In the genomic region with DNA sequence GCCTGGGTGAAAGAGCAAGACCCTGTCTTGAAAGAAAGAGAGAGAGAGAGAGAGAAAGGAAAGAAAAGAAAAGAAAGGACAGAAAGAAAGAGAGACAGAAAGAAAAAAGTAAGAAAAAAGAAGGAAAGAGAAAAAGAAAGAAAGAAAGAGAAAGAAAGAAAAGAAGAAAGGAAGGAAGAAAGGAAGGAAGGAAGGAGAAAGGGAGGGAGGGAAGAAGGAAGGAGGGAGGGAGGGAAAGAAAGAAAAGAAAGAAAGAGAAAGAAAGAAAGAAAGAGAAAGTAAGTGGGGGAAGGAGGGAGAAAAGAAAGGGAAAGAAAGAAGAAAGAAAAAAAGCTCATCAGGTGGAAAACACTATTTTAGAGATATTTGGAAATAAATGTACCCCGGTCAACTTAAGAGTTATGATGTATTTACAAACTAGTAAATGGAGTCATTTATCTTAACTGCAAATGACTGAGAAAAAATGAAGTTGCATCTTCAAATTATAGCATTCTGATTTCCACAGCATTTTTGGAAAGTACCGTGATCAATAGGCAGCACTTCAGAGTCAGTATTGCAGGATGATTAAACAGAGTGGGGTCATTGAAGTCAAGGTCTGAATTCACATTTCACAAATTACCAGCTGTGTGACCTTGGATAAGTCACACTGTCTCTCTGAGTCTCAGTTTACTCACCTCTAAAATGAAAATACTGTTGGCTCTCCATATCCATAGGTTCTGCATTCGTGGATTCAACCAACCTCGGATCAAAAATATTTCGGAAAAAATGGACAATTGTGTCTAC, we compare ENCODE assay signal across 22 cellular contexts.
DNase-seq lines count a peak whose midpoint lies in the region; ATAC-seq, FAIRE-seq and TF ChIP-seq lines count a peak whose summit lies in the region.
"Had no signal": no experiment of that assay in that cellular context is flagged by ENCODE, and none has a peak within 500 bp of the region (broad histone marks: within the 10 kb centered on the region; RNA-seq: fewer than 3 reads in every experiment).

No MANE protein-coding gene starts in this region.

- no peak overlapping the region for H3K27ac Mint-ChIP-seq in activated CD8-positive, alpha-beta T cell treated with anti-CD3 and anti-CD28 coated beads for 36 hours
- H3K27ac Mint-ChIP-seq in activated CD8-positive, alpha-beta T cell treated with anti-CD3 and anti-CD28 coated beads, Interleukin-2, amount 10 ng/mL, durations not matched to agents 7 days and 5 days: no peak overlapping the region
- peak overlapping the region; percentile 95 for H3K27ac Mint-ChIP-seq in neural crest cell (ENCODE audit: unreplicated experiment)
- H3K27ac Mint-ChIP-seq: CD4-positive, CD25-positive, alpha-beta regulatory T cell; CD8-positive, alpha-beta memory T cell had no signal

- POLR2A ChIA-PET in activated CD8-positive, alpha-beta T cell treated with anti-CD3 and anti-CD28 coated beads for 36 hours (lab: Charles Lee): no interaction called here
- POLR2A ChIA-PET in activated CD8-positive, alpha-beta T cell treated with anti-CD3 and anti-CD28 coated beads, Interleukin-2, amount 10 ng/mL, durations not matched to agents 7 days and 5 days (lab: Charles Lee): no interaction called here
- POLR2A ChIA-PET in K562 (lab: Yijun Ruan, JAX): no interaction called here
- POLR2A ChIA-PET in HepG2 (lab: Yijun Ruan, JAX): no interaction called here

- H3K9ac ChIP-seq in K562 (ENCODE audit: insufficient read depth in 1 of 2, low read depth in 2 of 2, low read length in 2 of 2) (no peak overlapping the region), HepG2 (ENCODE audit: insufficient read depth, low read depth, low read length) (no peak overlapping the region)
- H3K9ac ChIP-seq: GM23248 had no signal

- no peaks in the 10 kb centered on the region for H3K9me1 ChIP-seq in K562 (ENCODE audit: control insufficient read depth, insufficient read depth, low read length)

- peak; percentile 36 for TF ChIP-seq CTCF in activated CD8-positive, alpha-beta T cell treated with anti-CD3 and anti-CD28 coated beads for 36 hours (IDR thresholded peaks at IDR 0.05)
- no peak for TF ChIP-seq CTCF in K562 (IDR thresholded peaks at IDR 0.05 in 2 of 3, conservative IDR thresholded peaks at IDR 0.05 in 1 of 3; ENCODE audit: insufficient read depth in 2 of 3, low read depth in 1 of 3, low read length in 3 of 3)
- TF ChIP-seq CTCF in HepG2 (CRISPR knock-in tag; IDR thresholded peaks at IDR 0.05): no peak
- TF ChIP-seq CTCF in neural crest cell (conservative IDR thresholded peaks at IDR 0.05): no peak

- no peaks in the 10 kb centered on the region for H3K9me3 Mint-ChIP-seq in activated CD8-positive, alpha-beta T cell treated with anti-CD3 and anti-CD28 coated beads for 36 hours
- H3K9me3 Mint-ChIP-seq in activated CD8-positive, alpha-beta T cell treated with anti-CD3 and anti-CD28 coated beads, Interleukin-2, amount 10 ng/mL, durations not matched to agents 7 days and 5 days (ENCODE audit: insufficient read depth): no peaks in the 10 kb centered on the region
- no peaks in the 10 kb centered on the region for H3K9me3 Mint-ChIP-seq in neural crest cell
- H3K9me3 Mint-ChIP-seq: CD8-positive, alpha-beta memory T cell had no signal

- no peaks in the 10 kb centered on the region for H3K4me1 ChIP-seq in K562 (replicated peaks in 1 of 2; ENCODE audit: control insufficient read depth in 2 of 2, insufficient read depth in 2 of 2, low read length in 2 of 2)
- H3K4me1 ChIP-seq in HepG2 (ENCODE audit: insufficient read depth, low read length): peaks cover 9% of the 10 kb centered on the region
- H3K4me1 ChIP-seq: BE2C had no signal

- H3K4me3 Mint-ChIP-seq in activated CD8-positive, alpha-beta T cell treated with anti-CD3 and anti-CD28 coated beads for 36 hours: no peak overlapping the region
- H3K4me3 Mint-ChIP-seq in activated CD8-positive, alpha-beta T cell treated with anti-CD3 and anti-CD28 coated beads, Interleukin-2, amount 10 ng/mL, durations not matched to agents 7 days and 5 days: no peak overlapping the region
- H3K4me3 Mint-ChIP-seq in neural crest cell: no peak overlapping the region
- H3K4me3 Mint-ChIP-seq: CD4-positive, CD25-positive, alpha-beta regulatory T cell; CD8-positive, alpha-beta memory T cell had no signal

- DNase-seq in activated CD8-positive, alpha-beta T cell treated with anti-CD3 and anti-CD28 coated beads for 36 hours: no peak
- no peak for DNase-seq in activated CD8-positive, alpha-beta T cell treated with anti-CD3 and anti-CD28 coated beads, Interleukin-2, amount 10 ng/mL, durations not matched to agents 7 days and 5 days
- DNase-seq in K562 (ENCODE audit: extremely low read depth in 1 of 4, low spot score in 3 of 4) (no peak), HepG2 (ENCODE audit: low spot score) (no peak), neural crest cell (ENCODE audit: low read depth, low spot score) (no peak), HPDE6-E6E7 (ENCODE audit: extremely low spot score) (no peak), sciatic nerve (ENCODE audit: low spot score) (no peak), GM19239 (ENCODE audit: insufficient read length, low spot score) (no peak)
- DNase-seq: BE2C; C1 segment of cervical spinal cord; CD4-positive, CD25-positive, alpha-beta regulatory T cell; CD8-positive, alpha-beta memory T cell; COR-L47; DMS 273 treated with DMSO at 0.1 percent for 48 hours; DMS53; DND-41; EL; GM23248; H7 had no signal

- TF ChIP-seq EP300 in K562 (IDR thresholded peaks at IDR 0.05; ENCODE audit: low read length): no peak
- TF ChIP-seq EP300 in HepG2 (IDR thresholded peaks at IDR 0.05; ENCODE audit: low read depth in 2 of 2, low read length in 2 of 2): no peak
- TF ChIP-seq EP300 in HepG2 (CRISPR knock-in tag; IDR thresholded peaks at IDR 0.05; ENCODE audit: borderline replicate concordance): no peak

- no peak for TF ChIP-seq POLR2A in K562 (conservative IDR thresholded peaks at IDR 0.05)
- TF ChIP-seq POLR2A in HepG2 (IDR thresholded peaks at IDR 0.05; ENCODE audit: insufficient read depth in 1 of 2, low read depth in 2 of 2, low read length in 2 of 2): no peak

- ATAC-seq in activated CD8-positive, alpha-beta T cell treated with anti-CD3 and anti-CD28 coated beads for 36 hours: no peak
- ATAC-seq in activated CD8-positive, alpha-beta T cell treated with anti-CD3 and anti-CD28 coated beads, Interleukin-2, amount 10 ng/mL, durations not matched to agents 7 days and 5 days: no peak
- ATAC-seq in K562: no peak
- no peak for ATAC-seq in HepG2
- no peak for ATAC-seq in sciatic nerve
- ATAC-seq: GM12878, HCT116 had no signal

- no peaks in the 10 kb centered on the region for H3K36me3 Mint-ChIP-seq in activated CD8-positive, alpha-beta T cell treated with anti-CD3 and anti-CD28 coated beads for 36 hours (ENCODE audit: low read depth)
- H3K36me3 Mint-ChIP-seq in activated CD8-positive, alpha-beta T cell treated with anti-CD3 and anti-CD28 coated beads, Interleukin-2, amount 10 ng/mL, durations not matched to agents 7 days and 5 days (ENCODE audit: low read depth): no peaks in the 10 kb centered on the region
- H3K36me3 Mint-ChIP-seq in neural crest cell (ENCODE audit: low read depth): no peaks in the 10 kb centered on the region
- H3K36me3 Mint-ChIP-seq: CD4-positive, CD25-positive, alpha-beta regulatory T cell; CD8-positive, alpha-beta memory T cell had no signal

- FAIRE-seq in K562 (lab: Jason Lieb, UNC) (no peak), HepG2 (lab: Jason Lieb, UNC) (no peak), GM19239 (lab: Jason Lieb, UNC) (no peak)

- H4K20me1 ChIP-seq in K562 (replicated peaks; ENCODE audit: control insufficient read depth, insufficient read depth, low read length): no peaks in the 10 kb centered on the region
- no peaks in the 10 kb centered on the region; the same call in 1 of the 2 replicates for H4K20me1 ChIP-seq in HepG2 (ENCODE audit: insufficient read depth, low read length)

- peaks cover 8% of the 10 kb centered on the region for H3K27me3 Mint-ChIP-seq in activated CD8-positive, alpha-beta T cell treated with anti-CD3 and anti-CD28 coated beads for 36 hours
- H3K27me3 Mint-ChIP-seq in activated CD8-positive, alpha-beta T cell treated with anti-CD3 and anti-CD28 coated beads, Interleukin-2, amount 10 ng/mL, durations not matched to agents 7 days and 5 days (ENCODE audit: low read depth): peaks cover 1% of the 10 kb centered on the region
- H3K27me3 Mint-ChIP-seq in neural crest cell (ENCODE audit: low read depth): no peaks in the 10 kb centered on the region
- H3K27me3 Mint-ChIP-seq: CD4-positive, CD25-positive, alpha-beta regulatory T cell had no signal

- H3K4me2 ChIP-seq in K562 (ENCODE audit: insufficient read depth, low read length): no peak overlapping the region
- no peak overlapping the region for H3K4me2 ChIP-seq in HepG2 (ENCODE audit: low read depth, low read length)

- H3K4me1 Mint-ChIP-seq in activated CD8-positive, alpha-beta T cell treated with anti-CD3 and anti-CD28 coated beads for 36 hours (ENCODE audit: low read depth): no peaks in the 10 kb centered on the region
- no peaks in the 10 kb centered on the region for H3K4me1 Mint-ChIP-seq in activated CD8-positive, alpha-beta T cell treated with anti-CD3 and anti-CD28 coated beads, Interleukin-2, amount 10 ng/mL, durations not matched to agents 7 days and 5 days (ENCODE audit: low read depth)
- H3K4me1 Mint-ChIP-seq in neural crest cell: peaks cover 7% of the 10 kb centered on the region
- H3K4me1 Mint-ChIP-seq: CD4-positive, CD25-positive, alpha-beta regulatory T cell; CD8-positive, alpha-beta memory T cell had no signal

- TF ChIP-seq RAD21 in K562 (CRISPR knock-in tag; conservative IDR thresholded peaks at IDR 0.05 in 1 of 2, IDR thresholded peaks at IDR 0.05 in 1 of 2) (no peak), HepG2 (CRISPR knock-in tag; IDR thresholded peaks at IDR 0.05) (no peak)

- H3K27me3 ChIP-seq in K562 (ENCODE audit: control insufficient read depth in 2 of 2, insufficient read depth in 2 of 2, low read length in 2 of 2): no peaks in the 10 kb centered on the region
- no peaks in the 10 kb centered on the region for H3K27me3 ChIP-seq in HepG2 (ENCODE audit: control insufficient read depth in 1 of 2, insufficient read depth in 2 of 2, low read length in 2 of 2)
- H3K27me3 ChIP-seq: BE2C had no signal

- CTCF ChIA-PET in activated CD8-positive, alpha-beta T cell treated with anti-CD3 and anti-CD28 coated beads for 36 hours (lab: Charles Lee): no interaction called here
- CTCF ChIA-PET in activated CD8-positive, alpha-beta T cell treated with anti-CD3 and anti-CD28 coated beads, Interleukin-2, amount 10 ng/mL, durations not matched to agents 7 days and 5 days (lab: Charles Lee): no interaction called here
- CTCF ChIA-PET in K562 (lab: Yijun Ruan, JAX; ENCODE audit: low intra/inter-chr PET ratio) (no interaction called here), HepG2 (lab: Yijun Ruan, JAX; ENCODE audit: low intra/inter-chr PET ratio, low total read pairs) (no interaction called here)

- BruUV-seq in K562 (replicated peaks; lab: Mats Ljungman, UMichigan): no TSS peak
- no TSS peak for BruUV-seq in HepG2 (replicated peaks; lab: Mats Ljungman, UMichigan)

- H3K27ac ChIP-seq in K562 (ENCODE audit: extremely low read depth, low read depth, low read length): no peak overlapping the region
- H3K27ac ChIP-seq in HepG2 (ENCODE audit: extremely low read length, insufficient read depth, low read length): no peak overlapping the region
- H3K27ac ChIP-seq: 22Rv1, GM23248 had no signal

- no peaks in the 10 kb centered on the region for H3K79me2 ChIP-seq in K562 (ENCODE audit: control insufficient read depth, insufficient read depth, low read length)
- no peaks in the 10 kb centered on the region for H3K79me2 ChIP-seq in HepG2 (ENCODE audit: insufficient read depth, low read length)

- no peak overlapping the region for H2AFZ ChIP-seq in K562 (ENCODE audit: low read depth, low read length)
- no peak overlapping the region for H2AFZ ChIP-seq in HepG2 (ENCODE audit: low read length)
- H2AFZ ChIP-seq: GM23248 had no signal

- no peaks in the 10 kb centered on the region for H3K36me3 ChIP-seq in K562 (ENCODE audit: control insufficient read depth, insufficient read depth, low read length)
- no peaks in the 10 kb centered on the region for H3K36me3 ChIP-seq in HepG2 (replicated peaks in 1 of 2; ENCODE audit: control insufficient read depth in 1 of 2, insufficient read depth in 2 of 2, low read length in 2 of 2)
- H3K36me3 ChIP-seq: BE2C had no signal

- 1% methylated on average over 5 of the region's 5 CpGs for WGBS in K562 (ENCODE audit: insufficient coverage, low coverage, missing lambda C conversion rate)
- WGBS in HepG2 (ENCODE audit: low lambda C conversion rate): 57% methylated on average over 5 of the region's 5 CpGs

- intact Hi-C loops in activated CD8-positive, alpha-beta T cell treated with anti-CD3 and anti-CD28 coated beads for 36 hours (cut with micrococcal nuclease): no loop called here
- intact Hi-C loops in K562 (cut with micrococcal nuclease) (no loop called here), HepG2 (cut with micrococcal nuclease; ENCODE audit: unreplicated experiment) (loop anchor here (10.0 kb wide), 1 partner anchor 137 kb away; no protein-coding TSS in a partner anchor), sciatic nerve (cut with DNase I) (no loop called here)

- in situ Hi-C loops in K562 (cut with MboI) (no loop called here), HepG2 (cut with HindIII; ENCODE audit: extremely low pct_ligation_motif_present, low pct_unique_long_range_greater_than_20kb) (no loop called here)

- H3K4me3 ChIP-seq in K562 (no peak overlapping the region), HepG2 (replicated peaks in 1 of 3; ENCODE audit: insufficient read depth in 1 of 3, low read depth in 2 of 3, low read length in 3 of 3) (no peak overlapping the region)
- H3K4me3 ChIP-seq: GM12878, GM23248 had no signal

- no peaks in the 10 kb centered on the region for H3K9me3 ChIP-seq in K562 (replicated peaks; ENCODE audit: control insufficient read depth, insufficient read depth, low read depth, low read length)
- no peaks in the 10 kb centered on the region for H3K9me3 ChIP-seq in HepG2 (ENCODE audit: low read length)
- H3K9me3 ChIP-seq: BE2C had no signal
